24 cellular contexts compared by ENCODE assay signal in genomic region chr17:77909236-77909635, GRCh38. TPM values are rescaled to one million over a fixed set of nuclear protein-coding genes. Genes with fewer than 3 reads are reported as not detected.
DNase-seq lines count a peak whose midpoint lies in the region; ATAC-seq, FAIRE-seq and TF ChIP-seq lines count a peak whose summit lies in the region.
"Had no signal": no experiment of that assay in that cellular context is flagged by ENCODE, and none has a peak within 500 bp of the region (broad histone marks: within the 10 kb centered on the region; RNA-seq: fewer than 3 reads in every experiment).

No MANE protein-coding gene starts in this region.

- TF ChIP-seq CTCF in coronary artery (IDR thresholded peaks at IDR 0.05) (no peak), kidney (IDR thresholded peaks at IDR 0.05; ENCODE audit: borderline replicate concordance, extremely low read depth, insufficient read depth) (no peak)

- no peaks in the 10 kb centered on the region for H3K9me3 ChIP-seq in kidney (ENCODE audit: control insufficient read depth in 1 of 2, low read length in 2 of 2)
- H3K9me3 ChIP-seq: ascending aorta, HAP-1, SK-N-SH had no signal

- H3K36me3 ChIP-seq in kidney (ENCODE audit: control insufficient read depth in 1 of 2, insufficient read depth in 2 of 2, low read length in 2 of 2), result no peaks in the 10 kb centered on the region
- H3K36me3 ChIP-seq: ascending aorta, HAP-1 had no signal

- H3K9ac ChIP-seq in kidney (ENCODE audit: low read length in 2 of 2), result no peak overlapping the region
- H3K9ac ChIP-seq: SK-N-SH had no signal

- intact Hi-C loops in kidney (cut with DNase I) (no loop called here), sciatic nerve (cut with DNase I) (no loop called here)

- no peak overlapping the region for H3K27ac ChIP-seq in coronary artery
- no peak overlapping the region for H3K27ac ChIP-seq in kidney (ENCODE audit: low read depth in 2 of 2, low read length in 2 of 2)
- H3K27ac ChIP-seq: ascending aorta had no signal

- H3K4me1 ChIP-seq in kidney (ENCODE audit: control insufficient read depth in 1 of 2, insufficient read depth in 1 of 2, low read depth in 1 of 2, low read length in 2 of 2), result no peaks in the 10 kb centered on the region
- H3K4me1 ChIP-seq: ascending aorta, HAP-1 had no signal

- ATAC-seq in sciatic nerve (peak; percentile 85), GM18867 (IDR thresholded peaks at IDR 0.05; ENCODE audit: unreplicated experiment) (no peak), GM21723 (IDR thresholded peaks at IDR 0.05; ENCODE audit: unreplicated experiment) (no peak)
- ATAC-seq: activated CD4-positive, alpha-beta T cell treated with anti-CD3 and anti-CD28 coated beads for 36 hours; activated T-cell treated with anti-CD3 and anti-CD28 coated beads, Interleukin-2, amount 50 U/mL, for 4 hours; left lobe of liver; natural killer cell treated with Interleukin-12 subunit alpha and Interleukin-12 subunit beta and Interleukin-15 and Interleukin-18, amount 100 ng/mL, for 72 hours; T-helper 17 cell had no signal

- DNase-seq in DMS 273 treated with DMSO at 0.1 percent for 48 hours (lab: John Stamatoyannopoulos, UW), result peak; percentile 39
- DNase-seq in coronary artery (ENCODE audit: low spot score), result peak; percentile 72
- peak; percentile 68 for DNase-seq in kidney
- DNase-seq in sciatic nerve (ENCODE audit: low spot score), result peak; percentile 67
- DNase-seq in medulla oblongata (ENCODE audit: extremely low spot score), result no peak
- DNase-seq in stimulated activated CD4-positive, alpha-beta T cell treated with anti-CD3 and anti-CD28 coated beads, Interleukin-4, amount 100 ng/mL, for 4 hours, result no peak
- DNase-seq: activated CD4-positive, alpha-beta T cell treated with anti-CD3 and anti-CD28 coated beads for 36 hours; activated T-cell treated with anti-CD3 and anti-CD28 coated beads, Interleukin-2, amount 50 U/mL, for 4 hours; DMS79; NCI-H1048; NCI-H187; NCI-H69; SK-N-SH; small intestine; stimulated activated CD4-positive, alpha-beta T cell treated with anti-CD3 and anti-CD28 coated beads, Interleukin-2, amount 100 ng/mL, for 24 hours; T-helper 17 cell had no signal

- peak overlapping the region; percentile 44 for H3K4me3 ChIP-seq in coronary artery
- H3K4me3 ChIP-seq in kidney (ENCODE audit: low read length in 2 of 2), result no peak overlapping the region
- H3K4me3 ChIP-seq: HAP-1 had no signal

- FAIRE-seq in kidney (lab: Jason Lieb, UNC), result no peak
- FAIRE-seq: endothelial cell of umbilical vein, RCC 7860, small intestine had no signal

RNA-seq across cellular contexts. Expression of gene TNRC6C, which starts 49.3 kb away (rescaled TPM):
- 29.4 TPM for total RNA-seq in kidney
- polyA plus RNA-seq in kidney (ENCODE audit: insufficient read depth, low read depth, low replicate concordance), result 1.9 TPM
- 69.3 TPM for total RNA-seq in sciatic nerve

Comparison
In these comparisons a context has a peak if more than half of its experiments do, and no peak if none do; other contexts are left out.
1. DNase-seq: peak in DMS 273 treated with DMSO at 0.1 percent for 48 hours (single experiment), coronary artery (single experiment), kidney (single experiment) and sciatic nerve (single experiment); none in medulla oblongata (single experiment) and stimulated activated CD4-positive, alpha-beta T cell treated with anti-CD3 and anti-CD28 coated beads, Interleukin-4, amount 100 ng/mL, for 4 hours (0 of 2).